ENCODE assay signal across 23 cellular contexts in the genomic region with DNA sequence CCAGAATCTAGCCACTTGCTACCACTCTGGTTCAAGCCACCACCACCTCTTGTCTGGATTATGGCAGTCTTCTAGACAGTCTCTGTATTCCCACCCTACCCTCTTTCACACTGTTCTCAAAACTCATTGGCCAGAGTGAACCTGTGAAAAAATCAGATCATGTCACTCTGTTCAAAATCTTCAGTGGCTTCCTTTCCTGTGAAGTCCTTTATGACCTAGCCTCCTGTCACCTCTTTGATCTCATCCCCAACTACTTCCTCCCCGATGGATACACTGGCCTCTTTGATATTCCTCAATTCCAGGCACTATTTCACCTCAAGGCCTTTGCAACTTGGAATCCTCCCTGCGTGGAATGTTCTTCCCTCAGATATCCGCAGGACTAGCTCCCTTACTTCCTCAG. TPM values are rescaled to one million over a fixed set of nuclear protein-coding genes. Genes with fewer than 3 reads are reported as not detected.
A peak's percentile ranks its signal among the peaks of the same experiment; 100 is the strongest.
DNase-seq lines count a peak whose midpoint lies in the region; ATAC-seq and TF ChIP-seq lines count a peak whose summit lies in the region.
"Had no signal": no experiment of that assay in that cellular context is flagged by ENCODE, and none has a peak within 500 bp of the region (broad histone marks: within the 10 kb centered on the region; RNA-seq: fewer than 3 reads in every experiment).

No MANE protein-coding gene starts in this region.

- no peaks in the 10 kb centered on the region for H3K36me3 Mint-ChIP-seq in activated naive CD4-positive, alpha-beta T cell treated with anti-CD3 and anti-CD28 coated beads for 36 hours (ENCODE audit: low read depth)
- H3K36me3 Mint-ChIP-seq in WTC11, result no peaks in the 10 kb centered on the region
- H3K36me3 Mint-ChIP-seq in naive B cell, result no peaks in the 10 kb centered on the region

- no peaks in the 10 kb centered on the region for H3K4me1 Mint-ChIP-seq in activated naive CD4-positive, alpha-beta T cell treated with anti-CD3 and anti-CD28 coated beads for 36 hours (ENCODE audit: low read depth)
- H3K4me1 Mint-ChIP-seq in WTC11 (no peaks in the 10 kb centered on the region), naive B cell (peaks cover 0 to 5% (median 0%) of the 10 kb centered on the region in 3 donors)

- H3K9me3 Mint-ChIP-seq in activated naive CD4-positive, alpha-beta T cell treated with anti-CD3 and anti-CD28 coated beads for 36 hours, result no peaks in the 10 kb centered on the region
- no peaks in the 10 kb centered on the region for H3K9me3 Mint-ChIP-seq in WTC11
- no peaks in the 10 kb centered on the region for H3K9me3 Mint-ChIP-seq in naive B cell

- H3K4me3 Mint-ChIP-seq in activated naive CD4-positive, alpha-beta T cell treated with anti-CD3 and anti-CD28 coated beads for 36 hours, result peak overlapping the region; percentile 10
- H3K4me3 Mint-ChIP-seq in WTC11 (peak overlapping the region; percentile 45), naive B cell (peak overlapping the region in 5 of 8 donors; percentile 21 to 93 (median 79))

- intact Hi-C loops in activated naive CD4-positive, alpha-beta T cell treated with anti-CD3 and anti-CD28 coated beads for 36 hours (cut with micrococcal nuclease), result no loop called here

- H3K27me3 Mint-ChIP-seq in activated naive CD4-positive, alpha-beta T cell treated with anti-CD3 and anti-CD28 coated beads for 36 hours (ENCODE audit: low read depth), result peaks cover 2% of the 10 kb centered on the region
- H3K27me3 Mint-ChIP-seq in WTC11 (ENCODE audit: low read depth), result peaks cover 65% of the 10 kb centered on the region
- peaks cover 0 to 5% (median 0%) of the 10 kb centered on the region in 3 donors for H3K27me3 Mint-ChIP-seq in naive B cell

- no peak for ATAC-seq in WTC11
- ATAC-seq in naive B cell (ENCODE audit: low read depth in 2 of 2), result no peak
- ATAC-seq in HG03565 (IDR thresholded peaks at IDR 0.05; ENCODE audit: unreplicated experiment), result no peak
- ATAC-seq: esophagus mucosa, gastroesophageal sphincter had no signal

- CTCF ChIA-PET in activated naive CD4-positive, alpha-beta T cell treated with anti-CD3 and anti-CD28 coated beads for 36 hours (lab: Charles Lee), result no interaction called here
- CTCF ChIA-PET in WTC11 (lab: Charles Lee), result no interaction called here

- no peak for DNase-seq in activated naive CD4-positive, alpha-beta T cell treated with anti-CD3 and anti-CD28 coated beads for 36 hours
- DNase-seq in activated naive CD4-positive, alpha-beta T cell treated with Interleukin-2 at 50 U/mL for 16 hours, result no peak
- DNase-seq in WTC11 (ENCODE audit: low spot score) (no peak), naive B cell (no peak), superior temporal gyrus (ENCODE audit: extremely low spot score) (peak; percentile 26), NCI-H524 (lab: John Stamatoyannopoulos, UW) (no peak), NCI-H1105 (lab: John Stamatoyannopoulos, UW) (no peak)
- DNase-seq: anterior cingulate cortex; central memory CD4-positive, alpha-beta T cell; DMS153; effector memory CD4-positive, alpha-beta T cell; GOT3; mesendoderm; MM.1S; NCI-H146; NCI-H69; SK-N-SH; stimulated activated CD4-positive, alpha-beta T cell treated with anti-CD3 and anti-CD28 coated beads, Interleukin-4, amount 100 ng/mL, for 1 hour; stomach; T1000 had no signal

- no peak overlapping the region for H3K27ac Mint-ChIP-seq in activated naive CD4-positive, alpha-beta T cell treated with anti-CD3 and anti-CD28 coated beads for 36 hours
- H3K27ac Mint-ChIP-seq in WTC11 (no peak overlapping the region), naive B cell (peak overlapping the region in 2 of 6 donors; percentile 18 to 50)

- POLR2A ChIA-PET in WTC11 (lab: Charles Lee), result no interaction called here

- no peak for TF ChIP-seq CTCF in WTC11 (IDR thresholded peaks at IDR 0.05)

TF ChIP-seq in WTC11, 78 proteins besides CTCF, POLR2A, EP300 and RAD21:
- no peak for TF ChIP-seq SMAD4 (CRISPR knock-in tag; IDR thresholded peaks at IDR 0.05)
- TF ChIP-seq FOXJ3 (CRISPR knock-in tag; IDR thresholded peaks at IDR 0.05; ENCODE audit: borderline replicate concordance), result no peak
- TF ChIP-seq NFATC4 (CRISPR knock-in tag; IDR thresholded peaks at IDR 0.05), result no peak
- TF ChIP-seq MXD4 (CRISPR knock-in tag; IDR thresholded peaks at IDR 0.05; ENCODE audit: borderline replicate concordance), result no peak

RNA-seq across cellular contexts. Expression of gene ANLN, which starts 21.2 kb away (rescaled TPM):
- 10 to 100 TPM; 62.4 to 64.8 TPM for total RNA-seq in activated naive CD4-positive, alpha-beta T cell treated with anti-CD3 and anti-CD28 coated beads for 36 hours
- total RNA-seq in WTC11 (2021), result 72.8 to 81.1 TPM (median 73.3 TPM) in 3 replicates
- polyA plus RNA-seq in naive B cell (ENCODE audit: low read depth in 6 of 6), result not detected

Comparison
In these comparisons a context has a peak if more than half of its experiments do, and no peak if none do; other contexts are left out.
1. H3K4me3 Mint-ChIP-seq: peak in every context shown above with its lines; median percentile 79 in naive B cell; 45 in WTC11; 10 in activated naive CD4-positive, alpha-beta T cell treated with anti-CD3 and anti-CD28 coated beads for 36 hours.